9 cellular contexts compared by ENCODE assay signal in the genomic region with DNA sequence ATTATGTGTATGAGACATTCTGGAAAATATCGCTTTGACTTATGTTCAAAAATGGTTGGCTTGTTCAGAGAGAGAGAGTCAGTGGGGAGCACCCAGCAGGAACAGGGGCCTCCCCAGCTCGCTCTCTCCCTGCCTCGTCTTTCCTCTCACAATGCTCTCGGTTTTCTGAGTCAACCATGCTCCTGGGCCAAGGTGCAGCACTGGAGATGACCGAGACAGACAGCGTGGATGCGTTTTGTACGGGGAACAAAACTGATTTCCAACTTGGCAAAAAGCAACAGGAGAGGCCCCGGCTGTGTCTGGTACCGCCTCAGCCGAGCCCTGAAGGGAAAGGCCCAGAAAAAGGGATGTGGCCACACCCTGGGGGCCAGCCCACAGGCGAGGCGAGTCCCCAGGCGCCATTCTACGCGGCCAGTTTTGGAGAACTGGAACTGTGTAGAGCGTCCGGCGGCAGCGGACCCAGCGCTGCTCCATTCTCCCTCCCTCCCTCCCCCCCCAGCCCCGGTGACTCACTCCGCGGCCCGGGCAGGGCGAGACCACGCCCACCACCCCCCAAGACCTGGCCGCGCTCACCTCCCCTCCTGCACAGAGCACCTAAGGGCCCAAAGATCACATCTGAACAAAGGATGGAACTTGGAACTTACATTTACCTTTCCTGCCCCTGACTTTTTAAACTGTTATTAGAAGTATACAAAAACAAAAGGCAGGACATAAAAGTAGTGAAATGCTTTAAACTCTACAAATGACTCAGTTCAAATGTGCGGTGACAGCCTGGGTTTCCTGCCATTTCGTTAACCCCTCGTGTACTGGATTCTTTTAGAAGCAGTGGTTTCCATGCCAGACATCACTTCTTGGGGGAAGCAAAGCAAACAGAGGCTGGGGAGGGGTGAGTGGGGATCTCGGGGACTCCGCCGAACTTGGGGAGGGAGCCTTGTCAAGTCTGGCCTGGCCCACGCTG. TPM values are rescaled to one million over a fixed set of nuclear protein-coding genes. Genes with fewer than 3 reads are reported as not detected.
DNase-seq lines count a peak whose midpoint lies in the region; ATAC-seq and TF ChIP-seq lines count a peak whose summit lies in the region.
"Had no signal": no experiment of that assay in that cellular context is flagged by ENCODE, and none has a peak within 500 bp of the region (broad histone marks: within the 10 kb centered on the region; RNA-seq: fewer than 3 reads in every experiment).

No MANE protein-coding gene starts in this region.

- H3K36me3 ChIP-seq in right atrium auricular region (no peaks in the 10 kb centered on the region), sigmoid colon (no peaks in the 10 kb centered on the region)

- no peaks in the 10 kb centered on the region for H3K27me3 ChIP-seq in right atrium auricular region
- H3K27me3 ChIP-seq in sigmoid colon = no peaks in the 10 kb centered on the region

- H3K4me1 ChIP-seq in right atrium auricular region (peaks cover 0 to 31% of the 10 kb centered on the region in 2 donors), sigmoid colon (peaks cover 0 to 50% (median 32%) of the 10 kb centered on the region in 4 donors)

- DNase-seq in GM12864 (ENCODE audit: low read depth) = peak; percentile 38
- DNase-seq in RKO (ENCODE audit: low spot score) = peak; percentile 73
- DNase-seq in right atrium auricular region (ENCODE audit: low spot score) = peak; percentile 88
- peak; percentile 91 for DNase-seq in sigmoid colon
- no peak for DNase-seq in NCI-H146 treated with DMSO at 0.1 percent for 48 hours (lab: John Stamatoyannopoulos, UW; ENCODE audit: unreplicated experiment)
- no peak for DNase-seq in OCI-M2 (lab: John Stamatoyannopoulos, UW; ENCODE audit: unreplicated experiment)

- peak in 1 of 2 donors; percentile 40 for TF ChIP-seq POLR2A in sigmoid colon (IDR thresholded peaks at IDR 0.05)

- no peaks in the 10 kb centered on the region for H3K27me3 Mint-ChIP-seq in activated naive CD4-positive, alpha-beta T cell treated with anti-CD3 and anti-CD28 coated beads, Interleukin-2, amount 50 U/mL, for 24 hours

- peak overlapping the region; percentile 98 for H3K4me3 Mint-ChIP-seq in activated naive CD4-positive, alpha-beta T cell treated with anti-CD3 and anti-CD28 coated beads, Interleukin-2, amount 50 U/mL, for 24 hours

- H3K36me3 Mint-ChIP-seq in activated naive CD4-positive, alpha-beta T cell treated with anti-CD3 and anti-CD28 coated beads, Interleukin-2, amount 50 U/mL, for 24 hours = peaks cover 14% of the 10 kb centered on the region

- H3K4me3 ChIP-seq in GM12864 (ENCODE audit: low read depth, low read length) (peak overlapping the region; percentile 49), right atrium auricular region (peak overlapping the region; percentile 19 to 41), sigmoid colon (peak overlapping the region; percentile 34 to 48 (median 46))

- H3K9me3 ChIP-seq in right atrium auricular region (no peaks in the 10 kb centered on the region), sigmoid colon (no peaks in the 10 kb centered on the region)

- TF ChIP-seq EP300 in sigmoid colon (IDR thresholded peaks at IDR 0.05) = no peak

- peak; percentile 71 for ATAC-seq in HG02852 (IDR thresholded peaks at IDR 0.05; ENCODE audit: unreplicated experiment)

- H3K4me1 Mint-ChIP-seq in activated naive CD4-positive, alpha-beta T cell treated with anti-CD3 and anti-CD28 coated beads, Interleukin-2, amount 50 U/mL, for 24 hours = peaks cover 96% of the 10 kb centered on the region

- intact Hi-C loops in sigmoid colon (cut with DNase I) = loop anchor here (5.0 kb wide), 1 partner anchor 42 kb away; no protein-coding TSS in a partner anchor

- TF ChIP-seq CTCF in GM12864 (IDR thresholded peaks at IDR 0.05; ENCODE audit: low read depth, low read length, missing control alignments) (no peak), right atrium auricular region (IDR thresholded peaks at IDR 0.05) (no peak), sigmoid colon (IDR thresholded peaks at IDR 0.05) (no peak)

- no peaks in the 10 kb centered on the region for H3K9me3 Mint-ChIP-seq in activated naive CD4-positive, alpha-beta T cell treated with anti-CD3 and anti-CD28 coated beads, Interleukin-2, amount 50 U/mL, for 24 hours

- peak overlapping the region; percentile 72 to 85 for H3K27ac ChIP-seq in right atrium auricular region
- peak overlapping the region; percentile 83 to 92 (median 88) for H3K27ac ChIP-seq in sigmoid colon
- H3K27ac ChIP-seq: VCaP had no signal

- peak overlapping the region; percentile 100 for H3K27ac Mint-ChIP-seq in activated naive CD4-positive, alpha-beta T cell treated with anti-CD3 and anti-CD28 coated beads, Interleukin-2, amount 50 U/mL, for 24 hours

- 8 to 20% methylated on average over 36 of the region's 36 CpGs for WGBS in sigmoid colon, 2 donors

RNA-seq across cellular contexts. Expression of gene ATP10A, which starts 12.7 kb away (rescaled TPM):
- total RNA-seq in right atrium auricular region (1 to 10 TPM; 3.2 to 6.0 TPM), sigmoid colon (1 to 10 TPM; 1.8 to 7.7 (median 5.0) TPM)
- 1 to 10 TPM in 2 of 3 donors, under 1 TPM in 1; 0.23 to 3.2 (median 1.2) TPM for polyA plus RNA-seq in sigmoid colon

Comparison
In these comparisons a context has a peak if more than half of its experiments do, and no peak if none do; other contexts are left out.
1. DNase-seq: peak in GM12864 (single experiment), RKO (single experiment), right atrium auricular region (single experiment) and sigmoid colon (single experiment); none in NCI-H146 treated with DMSO at 0.1 percent for 48 hours (single experiment) and OCI-M2 (single experiment).
2. Peak in every context shown above with its lines, with median percentiles within 50 percentile points of each other: H3K4me3 ChIP-seq.